ENCODE assay signal across 8 cellular contexts in the genomic region with DNA sequence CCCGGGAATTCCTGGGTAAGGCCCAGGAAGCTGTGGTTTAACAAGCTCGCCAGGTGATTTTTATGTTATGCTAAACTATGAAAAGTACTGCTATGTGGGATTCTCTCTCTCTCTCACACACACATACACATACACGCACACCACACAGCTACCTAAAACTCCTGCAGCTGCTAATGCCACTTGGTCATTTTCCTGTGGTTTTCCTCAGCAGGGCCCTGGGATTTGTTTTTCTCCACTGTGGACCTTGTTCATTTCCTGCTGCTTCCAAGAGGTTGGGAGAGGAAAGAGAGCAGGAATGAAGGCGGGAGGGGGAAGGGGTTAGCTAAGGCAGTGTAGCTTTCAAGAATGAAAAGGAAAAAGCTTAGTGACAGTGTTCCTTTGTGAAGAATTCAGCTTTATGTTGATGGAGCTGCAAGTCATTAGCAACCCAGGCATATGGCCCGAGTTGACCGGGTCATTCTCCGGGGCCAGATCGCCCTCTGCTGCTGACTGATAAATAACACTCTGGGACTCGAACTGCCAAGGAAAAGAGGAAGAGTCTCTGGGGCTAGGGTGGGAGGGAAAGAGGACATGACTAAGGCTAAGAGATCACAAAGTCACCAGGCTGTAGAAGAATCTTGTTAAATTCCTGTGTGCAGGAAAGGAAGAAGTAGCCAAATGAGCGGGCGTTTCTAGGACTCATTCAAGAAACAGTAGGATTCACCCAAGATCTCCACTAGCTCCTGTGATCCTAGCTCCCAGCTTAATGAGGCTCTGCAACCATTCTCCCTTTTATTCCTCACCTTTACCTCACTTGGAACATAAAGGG. TPM values are rescaled to one million over a fixed set of nuclear protein-coding genes. Genes with fewer than 3 reads are reported as not detected.
DNase-seq lines count a peak whose midpoint lies in the region; ATAC-seq, FAIRE-seq and TF ChIP-seq lines count a peak whose summit lies in the region.

No MANE protein-coding gene starts in this region.

- peak overlapping the region; percentile 34 to 41 for H3K4me3 Mint-ChIP-seq in stimulated activated naive CD8-positive, alpha-beta T cell treated with anti-CD3 and anti-CD28 coated beads, Interleukin-15, amount 100 ng/mL, for 72 hours

- no peaks in the 10 kb centered on the region for H3K9me2 ChIP-seq in Loucy (replicated peaks; ENCODE audit: low read depth, low read length)

- no peaks in the 10 kb centered on the region for H3K27me3 Mint-ChIP-seq in stimulated activated naive CD8-positive, alpha-beta T cell treated with anti-CD3 and anti-CD28 coated beads, Interleukin-15, amount 100 ng/mL, for 72 hours

- no peak overlapping the region for H3K9ac ChIP-seq in Loucy (ENCODE audit: low read depth, low read length, poor library complexity, severe bottlenecking)
- peak overlapping the region; percentile 53 for H3K9ac ChIP-seq in endothelial cell of umbilical vein (replicated peaks; ENCODE audit: extremely low read depth, insufficient read depth, low read length)

- FAIRE-seq in endothelial cell of umbilical vein (lab: Jason Lieb, UNC), result peak; percentile 98

- H3K27me3 ChIP-seq in Loucy (ENCODE audit: insufficient read depth, low read length, poor library complexity, severe bottlenecking), result no peaks in the 10 kb centered on the region
- no peaks in the 10 kb centered on the region for H3K27me3 ChIP-seq in endothelial cell of umbilical vein (ENCODE audit: control insufficient read depth in 2 of 2, insufficient read depth in 2 of 2, low read length in 2 of 2)
- H3K27me3 ChIP-seq in lung (ENCODE audit: control insufficient read depth, insufficient read depth), result no peaks in the 10 kb centered on the region

- H3K9me3 Mint-ChIP-seq in stimulated activated naive CD8-positive, alpha-beta T cell treated with anti-CD3 and anti-CD28 coated beads, Interleukin-15, amount 100 ng/mL, for 72 hours, result no peaks in the 10 kb centered on the region

- H3K36me3 ChIP-seq in Loucy (ENCODE audit: insufficient read depth, low read length), result no peaks in the 10 kb centered on the region
- H3K36me3 ChIP-seq in endothelial cell of umbilical vein (ENCODE audit: control insufficient read depth in 2 of 2, extremely low read depth in 1 of 2, insufficient read depth in 2 of 2, low read length in 2 of 2), result no peaks in the 10 kb centered on the region
- no peaks in the 10 kb centered on the region for H3K36me3 ChIP-seq in lung (ENCODE audit: control insufficient read depth in 2 of 2, insufficient read depth in 2 of 2, low read length in 2 of 2)

- peak overlapping the region; percentile 84 for H3K27ac ChIP-seq in endothelial cell of umbilical vein (ENCODE audit: insufficient read depth, low read depth, low read length)
- H3K27ac ChIP-seq in lung (ENCODE audit: low read depth in 1 of 2, low read length in 1 of 2), result no peak overlapping the region

- DNase-seq in EL (peak; percentile 92), T1000 (lab: John Stamatoyannopoulos, UW) (peak; percentile 62), endothelial cell of umbilical vein (ENCODE audit: low read depth, low spot score) (peak; percentile 96), lung (ENCODE audit: low spot score) (peak; percentile 78)
- peak; percentile 15 to 45 for DNase-seq in stimulated activated naive CD8-positive, alpha-beta T cell treated with anti-CD3 and anti-CD28 coated beads, Interleukin-15, amount 100 ng/mL, for 72 hours
- DNase-seq in stimulated activated naive CD4-positive, alpha-beta T cell treated with Interleukin-2 at 50 U/mL for 16 hours (lab: John Stamatoyannopoulos, UW), result no peak

- H3K79me2 ChIP-seq in Loucy (ENCODE audit: insufficient read depth, low read length) (no peaks in the 10 kb centered on the region), endothelial cell of umbilical vein (ENCODE audit: control insufficient read depth, insufficient read depth, low read length) (no peaks in the 10 kb centered on the region)

- no peak for TF ChIP-seq POLR2A in endothelial cell of umbilical vein (IDR thresholded peaks at IDR 0.05; ENCODE audit: low read depth, low read length)

- H3K4me1 ChIP-seq in Loucy (ENCODE audit: insufficient read depth, low read length, poor library complexity, severe bottlenecking) (peaks cover 10% of the 10 kb centered on the region), endothelial cell of umbilical vein (ENCODE audit: control insufficient read depth, extremely low read depth, insufficient read depth, low read length) (peaks cover 40% of the 10 kb centered on the region), lung (ENCODE audit: control insufficient read depth in 2 of 2, insufficient read depth in 2 of 2, low read length in 2 of 2) (no peaks in the 10 kb centered on the region)

- WGBS in lung, 2 donors, result 18 to 19% methylated on average over 11 of the region's 11 CpGs

- H4K20me1 ChIP-seq in Loucy (ENCODE audit: insufficient read depth, low read length, poor library complexity, severe bottlenecking) (no peaks in the 10 kb centered on the region), endothelial cell of umbilical vein (replicated peaks; ENCODE audit: control insufficient read depth, extremely low read depth, insufficient read depth, low read length) (no peaks in the 10 kb centered on the region)

- no peaks in the 10 kb centered on the region for H3K9me1 ChIP-seq in endothelial cell of umbilical vein (replicated peaks; ENCODE audit: control insufficient read depth, extremely low read depth, insufficient read depth, low read length)

- POLR2A ChIA-PET in endothelial cell of umbilical vein (lab: Charles Lee), result interaction anchor here (0.5 to 2.4 kb wide), 10 partner anchors 9 to 160 kb away, joined by 3 to 25 read pairs (median 6); partner anchors contain the start of genes LRIG2 and SLC16A1

- ATAC-seq in GM21723 (IDR thresholded peaks at IDR 0.05; ENCODE audit: unreplicated experiment) (peak; percentile 81), lung (ENCODE audit: insufficient read depth, low FRiP score) (peak; percentile 75)
- ATAC-seq in stimulated activated naive CD8-positive, alpha-beta T cell treated with anti-CD3 and anti-CD28 coated beads, Interleukin-15, amount 100 ng/mL, for 72 hours, result peak; percentile 60

- dilution Hi-C loops in endothelial cell of umbilical vein (cut with MboI; ENCODE audit: extremely low pct_ligation_motif_present, low sequenced_read_pairs), result no loop called here

- H3K9me3 ChIP-seq in Loucy (ENCODE audit: insufficient read depth, low read depth, low read length), result no peaks in the 10 kb centered on the region
- H3K9me3 ChIP-seq in endothelial cell of umbilical vein (replicated peaks; ENCODE audit: control insufficient read depth, insufficient read depth, low read length), result no peaks in the 10 kb centered on the region
- no peaks in the 10 kb centered on the region for H3K9me3 ChIP-seq in lung (ENCODE audit: control insufficient read depth in 2 of 2, insufficient read depth in 1 of 2, low read length in 1 of 2)

- H2AFZ ChIP-seq in Loucy (ENCODE audit: low read length), result no peak overlapping the region
- peak overlapping the region; percentile 79 for H2AFZ ChIP-seq in endothelial cell of umbilical vein (ENCODE audit: low read depth, low read length)

- CTCF ChIA-PET in endothelial cell of umbilical vein (lab: Charles Lee), result interaction anchor here (0.5 to 5.1 kb wide), 50 partner anchors 9 to 744 kb away, joined by 3 to 87 read pairs (median 4); partner anchors contain the start of genes LRIG2, PPM1J and SLC16A1

- no peaks in the 10 kb centered on the region for H3F3A ChIP-seq in Loucy (ENCODE audit: low read depth)

- TF ChIP-seq CTCF in Loucy (conservative IDR thresholded peaks at IDR 0.05; ENCODE audit: low read length) (peak; percentile 65), endothelial cell of umbilical vein (IDR thresholded peaks at IDR 0.05; ENCODE audit: extremely low read depth in 1 of 2, insufficient read depth in 1 of 2, low read depth in 1 of 2, low read length in 2 of 2) (peak; percentile 50 to 56), lung (IDR thresholded peaks at IDR 0.05; ENCODE audit: control extremely low read depth, extremely low read depth) (peak; percentile 52)

- intact Hi-C loops in endothelial cell of umbilical vein (cut with micrococcal nuclease), result loop anchor here (1.0 kb wide), 8 partner anchors 11 to 324 kb away; partner anchors contain the start of genes LRIG2 and SLC16A1

- no TSS peak for BruUV-seq in endothelial cell of umbilical vein (replicated peaks; lab: Mats Ljungman, UMichigan)

- H3K4me1 Mint-ChIP-seq in stimulated activated naive CD8-positive, alpha-beta T cell treated with anti-CD3 and anti-CD28 coated beads, Interleukin-15, amount 100 ng/mL, for 72 hours, result peaks cover 52% of the 10 kb centered on the region

- peak overlapping the region in 1 of 2 donors; percentile 54 for H3K27ac Mint-ChIP-seq in stimulated activated naive CD8-positive, alpha-beta T cell treated with anti-CD3 and anti-CD28 coated beads, Interleukin-15, amount 100 ng/mL, for 72 hours

- no peak overlapping the region for H3K4me3 ChIP-seq in Loucy (ENCODE audit: low read length, poor library complexity, severe bottlenecking)
- H3K4me3 ChIP-seq in endothelial cell of umbilical vein (replicated peaks in 1 of 3; ENCODE audit: insufficient read depth in 1 of 3, low read depth in 1 of 3, low read length in 3 of 3), result peak overlapping the region in 1 of 3 experiments; percentile 29
- no peak overlapping the region for H3K4me3 ChIP-seq in lung

- peak overlapping the region; percentile 33 for H3K4me2 ChIP-seq in Loucy (ENCODE audit: low read depth, low read length, poor library complexity, severe bottlenecking)
- peak overlapping the region; percentile 78 for H3K4me2 ChIP-seq in endothelial cell of umbilical vein (ENCODE audit: insufficient read depth, low read length)

TF ChIP-seq in endothelial cell of umbilical vein, 7 proteins besides CTCF, POLR2A, EP300 and RAD21:
- TF ChIP-seq EZH2 (IDR thresholded peaks at IDR 0.05; ENCODE audit: borderline replicate concordance, low read depth, low read length, severe bottlenecking) (no peak), FOS (IDR thresholded peaks at IDR 0.05; ENCODE audit: borderline replicate concordance, insufficient read depth, low read length) (peak; percentile 66), POLR2AphosphoS5 (IDR thresholded peaks at IDR 0.05; ENCODE audit: insufficient read depth, low read depth, low read length) (peak; percentile 45), JUN (IDR thresholded peaks at IDR 0.05; ENCODE audit: borderline replicate concordance, insufficient read depth, insufficient read length, low read depth) (peak; percentile 8)

RNA-seq across cellular contexts. Expression of gene LRIG2, which starts 30.5 kb away (rescaled TPM):
- total RNA-seq in endothelial cell of umbilical vein (14.4 and 20.1 TPM in 2 replicates), lung (10 to 100 TPM; 12.5 to 33.6 TPM)
- polyA plus RNA-seq in endothelial cell of umbilical vein (8.1 and 8.4 TPM in 2 replicates), lung (1 to 10 TPM; 2.9 to 4.1 TPM)
- polyA plus RNA-seq in endothelial cell of umbilical vein (2011; cell fraction: cytosol; rRNA removed), result 5.3 and 5.5 TPM in 2 replicates
- polyA plus RNA-seq in endothelial cell of umbilical vein (2011; cell fraction: nucleus; rRNA removed), result 31.5 and 33.6 TPM in 2 replicates
- polyA plus RNA-seq in endothelial cell of umbilical vein (2012), result 4.1 and 4.8 TPM in 2 replicates
- polyA minus RNA-seq in endothelial cell of umbilical vein, result 38.7 and 43.2 TPM in 2 replicates
- 11.5 TPM for polyA minus RNA-seq in endothelial cell of umbilical vein (2011; cell fraction: cytosol; rRNA and poly(A)+ RNA removed)
- 30.3 and 50.1 TPM in 2 replicates for polyA minus RNA-seq in endothelial cell of umbilical vein (2011; cell fraction: nucleus; rRNA and poly(A)+ RNA removed)
